ENCODE assay signal across 1 cellular context in the genomic region with DNA sequence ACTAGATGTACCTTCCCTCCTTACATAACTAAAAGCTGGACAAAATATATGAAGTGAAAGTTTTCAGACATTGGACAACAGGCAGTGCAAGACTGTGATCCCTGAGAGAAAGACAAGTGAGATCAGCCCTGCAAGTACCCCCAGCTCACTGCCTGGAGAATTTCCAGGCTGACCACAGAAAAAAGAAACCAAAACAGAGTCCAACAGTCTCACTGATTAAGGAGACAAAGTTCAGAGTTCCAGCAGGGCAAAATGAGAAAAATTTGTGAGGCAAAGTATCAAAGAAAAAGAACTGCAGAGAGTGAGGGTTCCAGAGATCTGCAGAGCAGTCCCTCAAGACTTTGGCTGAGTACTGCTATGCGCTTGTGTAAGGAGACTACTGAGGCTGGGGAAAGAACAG.
TF ChIP-seq lines count a peak whose summit lies in the region.

No MANE protein-coding gene starts in this region.

TF ChIP-seq in liver, 16 proteins besides CTCF, POLR2A, EP300 and RAD21 (continued from another document):
- TF ChIP-seq FOXA1 (IDR thresholded peaks at IDR 0.05) (no peak), EGR1 (IDR thresholded peaks at IDR 0.05; ENCODE audit: low read depth in 2 of 2) (no peak), RXRA (IDR thresholded peaks at IDR 0.05) (peak; percentile 16 to 61), GABPA (IDR thresholded peaks at IDR 0.05 in 1 of 2, conservative IDR thresholded peaks at IDR 0.05 in 1 of 2) (no peak), YY1 (IDR thresholded peaks at IDR 0.05) (no peak), HNF4G (IDR thresholded peaks at IDR 0.05) (peak; percentile 78), NR2F2 (IDR thresholded peaks at IDR 0.05) (no peak), SP1 (IDR thresholded peaks at IDR 0.05) (peak; percentile 91)
TF ChIP-seq in liver: peak in this region for 6.
